Comparison of ENCODE assay signal across 19 cellular contexts in the genomic region with DNA sequence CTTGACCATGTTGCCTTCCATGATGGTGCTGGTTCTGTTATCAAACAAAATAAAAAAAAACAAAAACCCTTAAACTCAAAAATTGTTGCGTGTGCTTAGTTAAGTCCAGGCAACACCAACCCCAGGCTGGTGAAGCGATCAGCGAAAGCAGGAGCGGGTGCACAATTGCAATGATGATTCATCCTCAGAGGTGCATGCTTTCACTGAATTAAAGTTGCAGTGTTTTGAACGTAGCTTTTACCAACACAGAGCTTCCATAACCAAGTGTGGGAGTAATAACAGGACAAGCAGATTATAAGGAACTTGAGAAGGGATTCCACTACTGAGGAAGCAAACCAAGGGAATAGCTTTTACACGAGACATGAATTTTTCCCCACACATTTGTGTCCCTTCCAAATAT.
"Had no signal": no experiment of that assay in that cellular context is flagged by ENCODE, and none has a peak within 500 bp of the region (broad histone marks: within the 10 kb centered on the region; RNA-seq: fewer than 3 reads in every experiment).

No MANE protein-coding gene starts in this region.

- H3K4me3 ChIP-seq: body of pancreas, colonic mucosa, esophagus muscularis mucosa, prostate gland, right lobe of liver, spleen, stomach, thoracic aorta had no signal

- DNase-seq: activated CD4-positive, alpha-beta memory T cell treated with anti-CD3 and anti-CD28 coated beads, Interleukin-2, amount 10 ng/mL, durations not matched to agents 7 days and 5 days; activated CD4-positive, alpha-beta T cell treated with anti-CD3 and anti-CD28 coated beads for 4 hours; activated effector memory CD4-positive, alpha-beta T cell treated with Interleukin-2 at 50 U/mL for 16 hours; activated T-cell treated with anti-CD3 and anti-CD28 coated beads, Interleukin-2, amount 50 U/mL, for 4 hours; amniotic stem cell; body of pancreas; central memory CD4-positive, alpha-beta T cell; colonic mucosa; foreskin melanocyte; mesendoderm; nephron progenitor cell; occipital lobe; right lobe of liver; spleen; stomach had no signal

- H3K36me3 ChIP-seq: colonic mucosa, esophagus muscularis mucosa, prostate gland, right lobe of liver, spleen, stomach, thoracic aorta had no signal

- H3K27me3 ChIP-seq: body of pancreas, colonic mucosa, esophagus muscularis mucosa, right lobe of liver, stomach had no signal

- ATAC-seq: activated T-cell treated with anti-CD3 and anti-CD28 coated beads, Interleukin-2, amount 50 U/mL, for 4 hours; body of pancreas; right lobe of liver; WTC11 had no signal

- H3K4me1 ChIP-seq: spleen had no signal

- H3K27ac ChIP-seq: body of pancreas, colonic mucosa, esophagus muscularis mucosa, prostate gland, right lobe of liver, spleen, stomach, thoracic aorta had no signal

- H3K9me3 ChIP-seq: body of pancreas, colonic mucosa, esophagus muscularis mucosa, prostate gland, right lobe of liver, stomach, thoracic aorta had no signal
